Comparison of ENCODE assay signal across 1 cellular context in the genomic region with DNA sequence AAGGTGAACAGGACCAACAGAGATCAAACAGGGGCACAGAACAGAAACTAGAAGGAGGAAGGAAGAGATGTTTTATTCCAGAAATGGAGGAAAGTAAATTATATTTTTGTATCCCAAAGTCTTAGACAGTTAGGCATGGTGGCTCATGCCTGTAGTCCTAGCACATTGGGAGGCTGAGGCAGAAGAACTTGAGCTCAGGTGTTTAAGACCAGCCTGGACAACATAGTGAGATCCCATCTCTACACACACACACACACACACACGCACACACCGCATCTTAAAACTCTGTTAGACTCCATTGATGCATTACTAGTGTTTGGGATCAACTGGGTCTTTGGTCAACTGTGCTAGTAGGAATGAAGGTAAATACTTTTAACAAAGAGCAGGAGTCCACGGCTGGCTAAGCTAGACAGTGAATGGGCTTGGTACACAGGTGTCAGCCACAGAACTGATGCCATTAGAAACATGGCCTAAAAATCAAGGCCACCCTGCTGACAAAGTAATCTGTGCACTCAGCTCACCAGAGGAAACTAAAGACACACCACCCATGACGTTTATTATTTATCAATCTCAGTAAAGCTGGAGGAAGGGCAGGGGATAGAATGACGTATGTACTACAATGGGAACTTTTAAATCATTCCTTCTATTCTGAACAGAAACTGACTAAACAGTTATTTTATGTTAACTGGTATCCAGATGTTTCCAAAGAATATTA.
TF ChIP-seq lines count a peak whose summit lies in the region.

No MANE protein-coding gene starts in this region.

TF ChIP-seq in GM12878, 131 proteins besides CTCF, POLR2A, EP300 and RAD21:
- TF ChIP-seq CREM (IDR thresholded peaks at IDR 0.05; ENCODE audit: low read depth) (peak; percentile 22; the same call in 1 of the 2 replicates), IKZF2 (IDR thresholded peaks at IDR 0.05) (peak in 1 of 2 experiments; percentile 27; a peak in 1 of 4 replicates), CREB1 (IDR thresholded peaks at IDR 0.05; ENCODE audit: low read depth) (peak; percentile 34; the same call in 1 of the 2 replicates)
